1 cellular context compared by ENCODE assay signal in the genomic region with DNA sequence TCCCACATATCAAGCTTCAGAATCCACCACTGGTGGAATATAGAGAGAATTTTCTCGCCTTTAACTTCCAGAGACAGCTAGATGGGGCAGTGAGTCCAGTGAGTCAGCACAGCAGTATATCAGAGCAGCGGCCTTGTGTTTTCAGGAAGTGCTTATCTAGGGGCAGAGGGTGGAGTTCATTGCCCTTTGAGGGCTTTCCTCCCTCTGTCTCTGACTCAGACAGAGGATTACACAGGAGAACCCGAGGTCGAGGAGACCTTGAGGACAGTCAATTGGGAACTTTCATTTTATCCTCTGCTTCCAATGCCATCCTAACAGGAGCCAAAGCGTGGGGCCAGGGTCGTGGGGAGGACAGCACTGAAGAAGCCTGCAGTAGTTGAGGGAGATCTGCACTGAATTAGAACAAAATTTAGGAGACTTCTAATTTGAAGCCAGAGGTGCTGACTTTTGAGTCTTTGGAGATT.
TF ChIP-seq lines count a peak whose summit lies in the region.

No MANE protein-coding gene starts in this region.

TF ChIP-seq in HepG2, 621 proteins besides CTCF, POLR2A, EP300 and RAD21 (continued from another document and continues in another):
- TF ChIP-seq CREB1 (IDR thresholded peaks at IDR 0.05): no peak
- TF ChIP-seq CREB1 (CRISPR knock-in tag; IDR thresholded peaks at IDR 0.05): peak; percentile 77; the same call in 1 of the 2 replicates
- 0 out of 2 replicates have a peak, but pooled peaks have one; percentile 46 for TF ChIP-seq SIN3A (IDR thresholded peaks at IDR 0.05; ENCODE audit: borderline replicate concordance, low read depth, low read length)
- TF ChIP-seq SMYD3 (CRISPR knock-in tag; IDR thresholded peaks at IDR 0.05): no peak
- TF ChIP-seq ZNF570 (CRISPR knock-in tag; IDR thresholded peaks at IDR 0.05; ENCODE audit: borderline replicate concordance): no peak
- peak; percentile 94 for TF ChIP-seq NR2F2 (IDR thresholded peaks at IDR 0.05; ENCODE audit: borderline replicate concordance, low read depth)
- TF ChIP-seq ZNF788 (CRISPR knock-in tag; IDR thresholded peaks at IDR 0.05; ENCODE audit: borderline replicate concordance): peak; percentile 89; the same call in 1 of the 2 replicates
- TF ChIP-seq ZNF781 (CRISPR knock-in tag; IDR thresholded peaks at IDR 0.05; ENCODE audit: borderline replicate concordance, not compliant biosample characterization): no peak
- peak; percentile 31; the same call in 1 of the 2 replicates for TF ChIP-seq ATF1 (CRISPR knock-in tag; IDR thresholded peaks at IDR 0.05)
- TF ChIP-seq, protein P1, sequence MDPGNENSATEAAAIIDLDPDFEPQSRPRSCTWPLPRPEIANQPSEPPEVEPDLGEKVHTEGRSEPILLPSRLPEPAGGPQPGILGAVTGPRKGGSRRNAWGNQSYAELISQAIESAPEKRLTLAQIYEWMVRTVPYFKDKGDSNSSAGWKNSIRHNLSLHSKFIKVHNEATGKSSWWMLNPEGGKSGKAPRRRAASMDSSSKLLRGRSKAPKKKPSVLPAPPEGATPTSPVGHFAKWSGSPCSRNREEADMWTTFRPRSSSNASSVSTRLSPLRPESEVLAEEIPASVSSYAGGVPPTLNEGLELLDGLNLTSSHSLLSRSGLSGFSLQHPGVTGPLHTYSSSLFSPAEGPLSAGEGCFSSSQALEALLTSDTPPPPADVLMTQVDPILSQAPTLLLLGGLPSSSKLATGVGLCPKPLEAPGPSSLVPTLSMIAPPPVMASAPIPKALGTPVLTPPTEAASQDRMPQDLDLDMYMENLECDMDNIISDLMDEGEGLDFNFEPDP (CRISPR knock-in tag; conservative IDR thresholded peaks at IDR 0.05): no peak
- TF ChIP-seq SYNCRIP (IDR thresholded peaks at IDR 0.05; ENCODE audit: insufficient read depth, low read depth, low read length): no peak
- TF ChIP-seq, protein P2, sequence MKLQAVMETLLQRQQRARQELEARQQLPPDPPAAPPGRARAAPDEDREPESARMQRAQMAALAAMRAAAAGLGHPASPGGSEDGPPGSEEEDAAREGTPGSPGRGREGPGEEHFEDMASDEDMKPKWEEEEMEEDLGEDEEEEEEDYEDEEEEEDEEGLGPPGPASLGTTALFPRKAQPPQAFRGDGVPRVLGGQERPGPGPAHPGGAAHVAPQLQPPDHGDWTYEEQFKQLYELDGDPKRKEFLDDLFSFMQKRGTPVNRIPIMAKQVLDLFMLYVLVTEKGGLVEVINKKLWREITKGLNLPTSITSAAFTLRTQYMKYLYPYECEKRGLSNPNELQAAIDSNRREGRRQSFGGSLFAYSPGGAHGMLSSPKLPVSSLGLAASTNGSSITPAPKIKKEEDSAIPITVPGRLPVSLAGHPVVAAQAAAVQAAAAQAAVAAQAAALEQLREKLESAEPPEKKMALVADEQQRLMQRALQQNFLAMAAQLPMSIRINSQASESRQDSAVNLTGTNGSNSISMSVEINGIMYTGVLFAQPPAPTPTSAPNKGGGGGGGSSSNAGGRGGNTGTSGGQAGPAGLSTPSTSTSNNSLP (IDR thresholded peaks at IDR 0.05; ENCODE audit: low read depth, low read length): no peak
- TF ChIP-seq MTA3 (CRISPR knock-in tag; IDR thresholded peaks at IDR 0.05): no peak
- TF ChIP-seq ZNF292 (CRISPR knock-in tag; IDR thresholded peaks at IDR 0.05; ENCODE audit: borderline replicate concordance, low read depth): peak; percentile 84; the same call in 1 of the 2 replicates
- TF ChIP-seq ZNF343 (CRISPR knock-in tag; IDR thresholded peaks at IDR 0.05): no peak
- TF ChIP-seq ZFP1 (CRISPR knock-in tag; IDR thresholded peaks at IDR 0.05): peak; percentile 84; the same call in 1 of the 2 replicates
- TF ChIP-seq NFIC (IDR thresholded peaks at IDR 0.05; ENCODE audit: low read length): peak; percentile 94
- peak; percentile 98 for TF ChIP-seq ERF (CRISPR knock-in tag; IDR thresholded peaks at IDR 0.05)
- TF ChIP-seq SMAD3 (CRISPR knock-in tag; IDR thresholded peaks at IDR 0.05): peak; percentile 35; the same call in 1 of the 2 replicates
- TF ChIP-seq, protein P3, sequence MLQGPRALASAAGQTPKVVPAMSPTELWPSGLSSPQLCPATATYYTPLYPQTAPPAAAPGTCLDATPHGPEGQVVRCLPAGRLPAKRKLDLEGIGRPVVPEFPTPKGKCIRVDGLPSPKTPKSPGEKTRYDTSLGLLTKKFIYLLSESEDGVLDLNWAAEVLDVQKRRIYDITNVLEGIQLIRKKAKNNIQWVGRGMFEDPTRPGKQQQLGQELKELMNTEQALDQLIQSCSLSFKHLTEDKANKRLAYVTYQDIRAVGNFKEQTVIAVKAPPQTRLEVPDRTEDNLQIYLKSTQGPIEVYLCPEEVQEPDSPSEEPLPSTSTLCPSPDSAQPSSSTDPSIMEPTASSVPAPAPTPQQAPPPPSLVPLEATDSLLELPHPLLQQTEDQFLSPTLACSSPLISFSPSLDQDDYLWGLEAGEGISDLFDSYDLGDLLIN (CRISPR knock-in tag; IDR thresholded peaks at IDR 0.05; ENCODE audit: borderline replicate concordance): no peak
- peak; percentile 63 for TF ChIP-seq FOXJ3 (CRISPR knock-in tag; IDR thresholded peaks at IDR 0.05; ENCODE audit: borderline replicate concordance)
- no peak for TF ChIP-seq HNRNPL (IDR thresholded peaks at IDR 0.05; ENCODE audit: low read depth, low read length)
- no peak for TF ChIP-seq ZNF543 (CRISPR knock-in tag; IDR thresholded peaks at IDR 0.05)
- TF ChIP-seq MXD4 (CRISPR knock-in tag; IDR thresholded peaks at IDR 0.05): 0 out of 2 replicates have a peak, but pooled peaks have one; percentile 28
- TF ChIP-seq SP5 (CRISPR knock-in tag; IDR thresholded peaks at IDR 0.05; ENCODE audit: borderline replicate concordance, low read depth): peak; percentile 85
- TF ChIP-seq MAF1 (CRISPR knock-in tag; IDR thresholded peaks at IDR 0.05; ENCODE audit: borderline replicate concordance): no peak
- no peak for TF ChIP-seq SATB2 (CRISPR knock-in tag; IDR thresholded peaks at IDR 0.05)
- TF ChIP-seq PRMT3 (CRISPR knock-in tag; IDR thresholded peaks at IDR 0.05; ENCODE audit: borderline replicate concordance, low read depth): no peak
- TF ChIP-seq SALL1 (CRISPR knock-in tag; IDR thresholded peaks at IDR 0.05): peak; percentile 95
- TF ChIP-seq ZNF101 (CRISPR knock-in tag; IDR thresholded peaks at IDR 0.05; ENCODE audit: borderline replicate concordance, low read depth): no peak
- TF ChIP-seq HNRNPK (IDR thresholded peaks at IDR 0.05; ENCODE audit: low read depth, low read length, poor library complexity, severe bottlenecking): no peak
- TF ChIP-seq, protein P4, sequence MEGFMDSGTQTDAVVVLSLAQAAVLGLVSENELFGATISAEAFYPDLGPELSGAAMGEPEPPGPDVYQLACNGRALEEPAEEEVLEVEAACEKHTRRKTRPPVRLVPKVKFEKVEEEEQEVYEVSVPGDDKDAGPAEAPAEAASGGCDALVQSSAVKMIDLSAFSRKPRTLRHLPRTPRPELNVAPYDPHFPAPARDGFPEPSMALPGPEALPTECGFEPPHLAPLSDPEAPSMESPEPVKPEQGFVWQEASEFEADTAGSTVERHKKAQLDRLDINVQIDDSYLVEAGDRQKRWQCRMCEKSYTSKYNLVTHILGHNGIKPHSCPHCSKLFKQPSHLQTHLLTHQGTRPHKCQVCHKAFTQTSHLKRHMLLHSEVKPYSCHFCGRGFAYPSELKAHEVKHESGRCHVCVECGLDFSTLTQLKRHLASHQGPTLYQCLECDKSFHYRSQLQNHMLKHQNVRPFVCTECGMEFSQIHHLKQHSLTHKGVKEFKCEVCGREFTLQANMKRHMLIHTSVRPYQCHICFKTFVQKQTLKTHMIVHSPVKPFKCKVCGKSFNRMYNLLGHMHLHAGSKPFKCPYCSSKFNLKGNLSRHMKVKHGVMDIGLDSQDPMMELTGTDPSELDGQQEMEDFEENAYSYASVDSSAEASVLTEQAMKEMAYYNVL (CRISPR knock-in tag; IDR thresholded peaks at IDR 0.05; ENCODE audit: borderline replicate concordance): peak; percentile 95
- TF ChIP-seq ZNF550 (CRISPR knock-in tag; IDR thresholded peaks at IDR 0.05; ENCODE audit: borderline replicate concordance): no peak
- peak; percentile 91 for TF ChIP-seq ZNF430 (CRISPR knock-in tag; IDR thresholded peaks at IDR 0.05)
- TF ChIP-seq ARNT2 (CRISPR knock-in tag; IDR thresholded peaks at IDR 0.05; ENCODE audit: low read depth): 0 out of 2 replicates have a peak, but pooled peaks have one; percentile 43
- TF ChIP-seq SAP130 (CRISPR knock-in tag; IDR thresholded peaks at IDR 0.05; ENCODE audit: low read depth): peak; percentile 91
- TF ChIP-seq RARG (CRISPR knock-in tag; IDR thresholded peaks at IDR 0.05; ENCODE audit: low read depth): no peak
- no peak for TF ChIP-seq ZNF674 (CRISPR knock-in tag; IDR thresholded peaks at IDR 0.05; ENCODE audit: low read depth)
- TF ChIP-seq, protein P5, sequence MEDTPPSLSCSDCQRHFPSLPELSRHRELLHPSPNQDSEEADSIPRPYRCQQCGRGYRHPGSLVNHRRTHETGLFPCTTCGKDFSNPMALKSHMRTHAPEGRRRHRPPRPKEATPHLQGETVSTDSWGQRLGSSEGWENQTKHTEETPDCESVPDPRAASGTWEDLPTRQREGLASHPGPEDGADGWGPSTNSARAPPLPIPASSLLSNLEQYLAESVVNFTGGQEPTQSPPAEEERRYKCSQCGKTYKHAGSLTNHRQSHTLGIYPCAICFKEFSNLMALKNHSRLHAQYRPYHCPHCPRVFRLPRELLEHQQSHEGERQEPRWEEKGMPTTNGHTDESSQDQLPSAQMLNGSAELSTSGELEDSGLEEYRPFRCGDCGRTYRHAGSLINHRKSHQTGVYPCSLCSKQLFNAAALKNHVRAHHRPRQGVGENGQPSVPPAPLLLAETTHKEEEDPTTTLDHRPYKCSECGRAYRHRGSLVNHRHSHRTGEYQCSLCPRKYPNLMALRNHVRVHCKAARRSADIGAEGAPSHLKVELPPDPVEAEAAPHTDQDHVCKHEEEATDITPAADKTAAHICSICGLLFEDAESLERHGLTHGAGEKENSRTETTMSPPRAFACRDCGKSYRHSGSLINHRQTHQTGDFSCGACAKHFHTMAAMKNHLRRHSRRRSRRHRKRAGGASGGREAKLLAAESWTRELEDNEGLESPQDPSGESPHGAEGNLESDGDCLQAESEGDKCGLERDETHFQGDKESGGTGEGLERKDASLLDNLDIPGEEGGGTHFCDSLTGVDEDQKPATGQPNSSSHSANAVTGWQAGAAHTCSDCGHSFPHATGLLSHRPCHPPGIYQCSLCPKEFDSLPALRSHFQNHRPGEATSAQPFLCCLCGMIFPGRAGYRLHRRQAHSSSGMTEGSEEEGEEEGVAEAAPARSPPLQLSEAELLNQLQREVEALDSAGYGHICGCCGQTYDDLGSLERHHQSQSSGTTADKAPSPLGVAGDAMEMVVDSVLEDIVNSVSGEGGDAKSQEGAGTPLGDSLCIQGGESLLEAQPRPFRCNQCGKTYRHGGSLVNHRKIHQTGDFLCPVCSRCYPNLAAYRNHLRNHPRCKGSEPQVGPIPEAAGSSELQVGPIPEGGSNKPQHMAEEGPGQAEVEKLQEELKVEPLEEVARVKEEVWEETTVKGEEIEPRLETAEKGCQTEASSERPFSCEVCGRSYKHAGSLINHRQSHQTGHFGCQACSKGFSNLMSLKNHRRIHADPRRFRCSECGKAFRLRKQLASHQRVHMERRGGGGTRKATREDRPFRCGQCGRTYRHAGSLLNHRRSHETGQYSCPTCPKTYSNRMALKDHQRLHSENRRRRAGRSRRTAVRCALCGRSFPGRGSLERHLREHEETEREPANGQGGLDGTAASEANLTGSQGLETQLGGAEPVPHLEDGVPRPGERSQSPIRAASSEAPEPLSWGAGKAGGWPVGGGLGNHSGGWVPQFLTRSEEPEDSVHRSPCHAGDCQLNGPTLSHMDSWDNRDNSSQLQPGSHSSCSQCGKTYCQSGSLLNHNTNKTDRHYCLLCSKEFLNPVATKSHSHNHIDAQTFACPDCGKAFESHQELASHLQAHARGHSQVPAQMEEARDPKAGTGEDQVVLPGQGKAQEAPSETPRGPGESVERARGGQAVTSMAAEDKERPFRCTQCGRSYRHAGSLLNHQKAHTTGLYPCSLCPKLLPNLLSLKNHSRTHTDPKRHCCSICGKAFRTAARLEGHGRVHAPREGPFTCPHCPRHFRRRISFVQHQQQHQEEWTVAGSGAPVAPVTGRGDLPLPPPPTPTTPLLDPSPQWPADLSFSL (CRISPR knock-in tag; IDR thresholded peaks at IDR 0.05): no peak
- TF ChIP-seq ZFP62 (CRISPR knock-in tag; IDR thresholded peaks at IDR 0.05): no peak
- TF ChIP-seq ZNF558 (CRISPR knock-in tag; IDR thresholded peaks at IDR 0.05; ENCODE audit: borderline replicate concordance): no peak
- no peak for TF ChIP-seq ZNF563 (CRISPR knock-in tag; IDR thresholded peaks at IDR 0.05)
- no peak for TF ChIP-seq BORCS8-MEF2B (CRISPR knock-in tag; IDR thresholded peaks at IDR 0.05)
- no peak for TF ChIP-seq PTBP1 (IDR thresholded peaks at IDR 0.05; ENCODE audit: low read depth, low read length, poor library complexity, severe bottlenecking)
- TF ChIP-seq ZMYM2 (CRISPR knock-in tag; IDR thresholded peaks at IDR 0.05): peak; percentile 78
- TF ChIP-seq GABPA (IDR thresholded peaks at IDR 0.05; ENCODE audit: low read depth, low read length): no peak
- TF ChIP-seq GABPA (CRISPR knock-in tag; IDR thresholded peaks at IDR 0.05; ENCODE audit: low read depth): peak; percentile 73
- TF ChIP-seq, protein P6, sequence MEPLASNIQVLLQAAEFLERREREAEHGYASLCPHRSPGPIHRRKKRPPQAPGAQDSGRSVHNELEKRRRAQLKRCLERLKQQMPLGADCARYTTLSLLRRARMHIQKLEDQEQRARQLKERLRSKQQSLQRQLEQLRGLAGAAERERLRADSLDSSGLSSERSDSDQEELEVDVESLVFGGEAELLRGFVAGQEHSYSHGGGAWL (CRISPR knock-in tag; IDR thresholded peaks at IDR 0.05): no peak
- TF ChIP-seq NCOA1 (CRISPR knock-in tag; IDR thresholded peaks at IDR 0.05): no peak
- TF ChIP-seq, protein P7, sequence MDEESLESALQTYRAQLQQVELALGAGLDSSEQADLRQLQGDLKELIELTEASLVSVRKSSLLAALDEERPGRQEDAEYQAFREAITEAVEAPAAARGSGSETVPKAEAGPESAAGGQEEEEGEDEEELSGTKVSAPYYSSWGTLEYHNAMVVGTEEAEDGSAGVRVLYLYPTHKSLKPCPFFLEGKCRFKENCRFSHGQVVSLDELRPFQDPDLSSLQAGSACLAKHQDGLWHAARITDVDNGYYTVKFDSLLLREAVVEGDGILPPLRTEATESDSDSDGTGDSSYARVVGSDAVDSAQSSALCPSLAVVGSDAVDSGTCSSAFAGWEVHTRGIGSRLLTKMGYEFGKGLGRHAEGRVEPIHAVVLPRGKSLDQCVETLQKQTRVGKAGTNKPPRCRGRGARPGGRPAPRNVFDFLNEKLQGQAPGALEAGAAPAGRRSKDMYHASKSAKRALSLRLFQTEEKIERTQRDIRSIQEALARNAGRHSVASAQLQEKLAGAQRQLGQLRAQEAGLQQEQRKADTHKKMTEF (CRISPR knock-in tag; IDR thresholded peaks at IDR 0.05): peak; percentile 92
- TF ChIP-seq ZNF446 (CRISPR knock-in tag; IDR thresholded peaks at IDR 0.05): no peak
- no peak for TF ChIP-seq ZNF616 (CRISPR knock-in tag; IDR thresholded peaks at IDR 0.05; ENCODE audit: low read depth)
